In the genomic region with DNA sequence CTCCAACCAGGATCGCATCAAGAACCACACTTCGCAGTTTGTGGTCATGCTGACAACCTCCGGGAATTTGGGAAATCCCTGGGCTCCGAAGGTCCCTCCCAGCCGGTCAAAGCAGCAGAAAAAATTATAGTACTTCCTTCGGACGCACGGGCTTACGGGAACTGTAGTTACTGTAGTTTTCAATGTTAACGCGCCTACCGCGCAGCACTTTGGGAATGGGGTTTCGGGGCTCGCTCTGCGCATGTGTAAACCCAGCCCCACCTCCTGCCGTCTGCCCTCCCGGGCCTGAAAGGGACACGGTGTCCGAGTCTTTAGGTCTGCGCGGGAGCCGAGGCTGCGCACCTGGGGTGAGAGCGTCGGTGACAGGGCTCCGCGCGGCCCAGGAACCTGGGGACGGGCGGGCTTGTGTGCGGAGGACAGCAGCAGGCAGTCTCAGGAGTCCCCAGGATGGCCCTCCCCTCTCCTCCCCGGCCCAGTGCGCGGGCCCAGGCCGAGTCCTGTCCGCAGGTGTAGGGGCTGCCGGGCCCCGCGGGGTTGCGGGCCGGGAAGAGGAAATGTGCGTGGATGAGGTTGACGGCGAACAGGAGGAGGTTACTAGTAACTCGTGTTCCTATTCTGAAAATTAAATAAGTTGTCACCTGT, we compare ENCODE assay signal across 8 cellular contexts. TPM values are rescaled to one million over a fixed set of nuclear protein-coding genes. Genes with fewer than 3 reads are reported as not detected.
DNase-seq lines count a peak whose midpoint lies in the region; TF ChIP-seq lines count a peak whose summit lies in the region.
"Not testable (repeated sequence)": the region's sequence is repeated elsewhere in the genome, so short reads cannot be mapped to it uniquely, and the experiment has no call there.

ZNF658 (plus strand) TSS at position 236 of the 642 bp plus-strand sequence. CDS start 2,837 bp downstream, outside the sequence.

- peak within 1 kb of the TSS; percentile 75 to 89 for H3K4me3 Mint-ChIP-seq in H9
- peak within 1 kb of the TSS; percentile 84 for H3K4me3 Mint-ChIP-seq in activated CD4-positive, alpha-beta T cell treated with anti-CD3 and anti-CD28 coated beads, Interleukin-2, amount 10 ng/mL, durations not matched to agents 7 days and 5 days
- peak within 1 kb of the TSS; percentile 80 for H3K4me3 Mint-ChIP-seq in stimulated activated naive CD8-positive, alpha-beta T cell treated with anti-CD3 and anti-CD28 coated beads, Interleukin-15, Interleukin-2, amounts not matched to agents 100 ng/mL and 50 ng/mL, for 24 hours

- H2BK5ac ChIP-seq in H9 (ENCODE audit: insufficient read length, low read length), result not testable (repeated sequence)

- POLR2A ChIA-PET in activated CD4-positive, alpha-beta T cell treated with anti-CD3 and anti-CD28 coated beads, Interleukin-2, amount 10 ng/mL, durations not matched to agents 7 days and 5 days (lab: Charles Lee), result not testable (repeated sequence)

- peaks cover 4 to 11% (median 4%) of the 10 kb centered on the region in 3 experiments; a peak in 6 of 7 replicates for H3K36me3 Mint-ChIP-seq in H9 (ENCODE audit: insufficient read depth in 1 of 3, low read depth in 3 of 3)
- not testable (repeated sequence) for H3K36me3 Mint-ChIP-seq in activated CD4-positive, alpha-beta T cell treated with anti-CD3 and anti-CD28 coated beads, Interleukin-2, amount 10 ng/mL, durations not matched to agents 7 days and 5 days (ENCODE audit: low read depth); stimulated activated naive CD8-positive, alpha-beta T cell treated with anti-CD3 and anti-CD28 coated beads, Interleukin-15, Interleukin-2, amounts not matched to agents 100 ng/mL and 50 ng/mL, for 24 hours (ENCODE audit: low read depth)

- CTCF ChIA-PET in activated CD4-positive, alpha-beta T cell treated with anti-CD3 and anti-CD28 coated beads, Interleukin-2, amount 10 ng/mL, durations not matched to agents 7 days and 5 days (lab: Charles Lee), result not testable (repeated sequence)

- peak within 1 kb of the TSS; percentile 25 for H3K4me2 ChIP-seq in H9 (ENCODE audit: insufficient read depth, insufficient read length, low read length)

- H2BK20ac ChIP-seq in H9 (ENCODE audit: low read depth, low read length, poor library complexity, severe bottlenecking), result not testable (repeated sequence)

- in situ Hi-C loops in G401 (cut with HindIII; ENCODE audit: low sequenced_read_pairs), result not testable (repeated sequence)

- H4K5ac ChIP-seq in H9 (ENCODE audit: insufficient read length, low read depth, low read length), result not testable (repeated sequence)

- peak; percentile 91 for DNase-seq in G401 (ENCODE audit: low spot score)
- DNase-seq in H9, result peak; percentile 85
- DNase-seq in activated CD4-positive, alpha-beta T cell treated with anti-CD3 and anti-CD28 coated beads, Interleukin-2, amount 10 ng/mL, durations not matched to agents 7 days and 5 days, result peak; percentile 71
- DNase-seq in cardiac fibroblast (ENCODE audit: low read depth in 2 of 2), result peak; percentile 92
- peak; percentile 41 for DNase-seq in iPS DF 6.9 (ENCODE audit: low read depth, low spot score)
- DNase-seq in posterior cingulate gyrus, result peak; percentile 72 to 98 (median 87)

- H2BK15ac ChIP-seq in H9 (ENCODE audit: low read depth, low read length), result not testable (repeated sequence)

- not testable (repeated sequence) for H3K56ac ChIP-seq in H9 (ENCODE audit: insufficient read length, low read depth, low read length)

- not testable (repeated sequence) for H3K27me3 Mint-ChIP-seq in H9 (ENCODE audit: low read depth); activated CD4-positive, alpha-beta T cell treated with anti-CD3 and anti-CD28 coated beads, Interleukin-2, amount 10 ng/mL, durations not matched to agents 7 days and 5 days; stimulated activated naive CD8-positive, alpha-beta T cell treated with anti-CD3 and anti-CD28 coated beads, Interleukin-15, Interleukin-2, amounts not matched to agents 100 ng/mL and 50 ng/mL, for 24 hours

- H4K91ac ChIP-seq in H9 (ENCODE audit: insufficient read length, low read depth, low read length), result not testable (repeated sequence)

- not testable (repeated sequence) for H3K79me1 ChIP-seq in H9 (ENCODE audit: insufficient read depth, low read depth, low read length, poor library complexity, severe bottlenecking)

- H3K9ac ChIP-seq in H9 (ENCODE audit: extremely low read depth, insufficient read length, low read length); HUES64 (ENCODE audit: low read depth, low read length): not testable (repeated sequence)

- not testable (repeated sequence) for H3K14ac ChIP-seq in H9 (ENCODE audit: insufficient read depth, low read length)

- H3K9me3 Mint-ChIP-seq in H9; activated CD4-positive, alpha-beta T cell treated with anti-CD3 and anti-CD28 coated beads, Interleukin-2, amount 10 ng/mL, durations not matched to agents 7 days and 5 days; stimulated activated naive CD8-positive, alpha-beta T cell treated with anti-CD3 and anti-CD28 coated beads, Interleukin-15, Interleukin-2, amounts not matched to agents 100 ng/mL and 50 ng/mL, for 24 hours: not testable (repeated sequence)

- not testable (repeated sequence) for H2BK12ac ChIP-seq in H9 (ENCODE audit: insufficient read length, low read depth, low read length)

- TF ChIP-seq CTCF in H9 (conservative IDR thresholded peaks at IDR 0.05); cardiac fibroblast (IDR thresholded peaks at IDR 0.05; ENCODE audit: low read depth, low read length): not testable (repeated sequence)

- not testable (repeated sequence) for H3K79me2 ChIP-seq in H9 (ENCODE audit: insufficient read depth, low read length)

- H3K27ac Mint-ChIP-seq in H9; stimulated activated naive CD8-positive, alpha-beta T cell treated with anti-CD3 and anti-CD28 coated beads, Interleukin-15, Interleukin-2, amounts not matched to agents 100 ng/mL and 50 ng/mL, for 24 hours: not testable (repeated sequence)
- H3K27ac Mint-ChIP-seq in activated CD4-positive, alpha-beta T cell treated with anti-CD3 and anti-CD28 coated beads, Interleukin-2, amount 10 ng/mL, durations not matched to agents 7 days and 5 days, result peak within 1 kb of the TSS; percentile 90

- WGBS in H9 (ENCODE audit: extremely low coverage, insufficient read length, low lambda C conversion rate), result no CpG with 5 or more reads among the region's 46 CpGs
- 0% methylated on average over 33 of the region's 46 CpGs for WGBS in HUES64
- no CpG with 5 or more reads among the region's 46 CpGs for WGBS in iPS DF 6.9 (ENCODE audit: insufficient coverage, insufficient read length)

- not testable (repeated sequence) for H3K4me1 ChIP-seq in H9 (ENCODE audit: insufficient read depth, low read length); HUES64 (ENCODE audit: insufficient read depth, low read length); iPS DF 6.9 (ENCODE audit: control insufficient read depth, insufficient read depth, low read length)

- intact Hi-C loops in posterior cingulate gyrus (cut with DNase I), result not testable (repeated sequence)

- not testable (repeated sequence) for H3K4me1 Mint-ChIP-seq in H9; activated CD4-positive, alpha-beta T cell treated with anti-CD3 and anti-CD28 coated beads, Interleukin-2, amount 10 ng/mL, durations not matched to agents 7 days and 5 days; stimulated activated naive CD8-positive, alpha-beta T cell treated with anti-CD3 and anti-CD28 coated beads, Interleukin-15, Interleukin-2, amounts not matched to agents 100 ng/mL and 50 ng/mL, for 24 hours (ENCODE audit: low read depth)

- H3K23me2 ChIP-seq in H9 (ENCODE audit: insufficient read length, low read depth, low read length, poor library complexity, severe bottlenecking), result not testable (repeated sequence)

- not testable (repeated sequence) for H3K27ac ChIP-seq in H9 (ENCODE audit: insufficient read length, low read depth, low read length); HUES64 (ENCODE audit: low read depth, low read length); iPS DF 6.9 (ENCODE audit: low read length)

- H3K4me3 ChIP-seq in HUES64 (ENCODE audit: low read length) (peak within 1 kb of the TSS; percentile 62), cardiac fibroblast (replicated peaks in 1 of 2; ENCODE audit: low read depth in 2 of 2, low read length in 2 of 2) (peak within 1 kb of the TSS; percentile 46 to 54), iPS DF 6.9 (ENCODE audit: low read length) (peak within 1 kb of the TSS; percentile 36; the same call in 1 of the 2 replicates)

- H3K23ac ChIP-seq in H9 (ENCODE audit: insufficient read length, low read depth, low read length), result not testable (repeated sequence)

- not testable (repeated sequence) for H3K4ac ChIP-seq in H9 (ENCODE audit: low read depth, low read length)

- H3K9me3 ChIP-seq in H9 (ENCODE audit: control insufficient read depth, low read depth, low read length); HUES64 (ENCODE audit: insufficient read depth, low read depth, low read length); iPS DF 6.9 (ENCODE audit: control insufficient read depth, insufficient read depth, low read length): not testable (repeated sequence)

- not testable (repeated sequence) for H3K36me3 ChIP-seq in HUES64 (ENCODE audit: insufficient read depth, low read length); iPS DF 6.9 (ENCODE audit: control insufficient read depth, insufficient read depth, low read length)

- H4K8ac ChIP-seq in H9 (replicated peaks; ENCODE audit: insufficient read length, low read depth, low read length), result not testable (repeated sequence)

- not testable (repeated sequence) for H3K27me3 ChIP-seq in H9 (ENCODE audit: insufficient read depth, low read length); HUES64 (ENCODE audit: insufficient read depth, low read length); iPS DF 6.9 (ENCODE audit: control insufficient read depth, insufficient read depth, low read length)

- H3K18ac ChIP-seq in H9 (ENCODE audit: insufficient read length, low read depth, low read length), result not testable (repeated sequence)

- H3T11ph ChIP-seq in H9 (ENCODE audit: low read length), result not testable (repeated sequence)

- H4K20me1 ChIP-seq in H9 (ENCODE audit: control insufficient read depth, insufficient read depth, insufficient read length), result not testable (repeated sequence)

- H2AFZ ChIP-seq in H9 (ENCODE audit: low read length), result not testable (repeated sequence)

- not testable (repeated sequence) for H2AK5ac ChIP-seq in H9 (ENCODE audit: insufficient read length, low read length)

- not testable (repeated sequence) for H2BK120ac ChIP-seq in H9 (ENCODE audit: low read depth, low read length, poor library complexity, severe bottlenecking)

RNA-seq across cellular contexts. Expression of gene ZNF658, which starts in this region (rescaled TPM):
- 9.2 and 12.8 TPM in 2 replicates for total RNA-seq in G401 (2014; rRNA removed; shearing (Covaris generic))
- 3.6 and 4.9 TPM in 2 replicates for total RNA-seq in H9 (2021)
- polyA plus RNA-seq in HUES64 (2013, experiment 1 of 2), result 4.0 TPM
- polyA plus RNA-seq in HUES64 (2013, experiment 2 of 2), result 5.3 TPM
- 1 to 10 TPM; 4.3 to 4.6 TPM for total RNA-seq in activated CD4-positive, alpha-beta T cell treated with anti-CD3 and anti-CD28 coated beads, Interleukin-2, amount 10 ng/mL, durations not matched to agents 7 days and 5 days

Comparison
In these comparisons a context has a peak if more than half of its experiments do, and no peak if none do; other contexts are left out.
1. DNase-seq: peak in every context shown above with its lines; median percentile 92 in cardiac fibroblast; 91 in G401; 87 in posterior cingulate gyrus; 85 in H9; 71 in activated CD4-positive, alpha-beta T cell treated with anti-CD3 and anti-CD28 coated beads, Interleukin-2, amount 10 ng/mL, durations not matched to agents 7 days and 5 days; 41 in iPS DF 6.9.